Comparison of ENCODE assay signal across 8 cellular contexts in genomic region chr12:57603758-57604453, GRCh38. TPM values are rescaled to one million over a fixed set of nuclear protein-coding genes. Genes with fewer than 3 reads are reported as not detected.
DNase-seq lines count a peak whose midpoint lies in the region; ATAC-seq and TF ChIP-seq lines count a peak whose summit lies in the region.

No MANE protein-coding gene starts in this region.

- H3K4me3 ChIP-seq in fibroblast of pulmonary artery (replicated peaks; ENCODE audit: low read depth, low read length) (peak overlapping the region; percentile 69), neural cell (ENCODE audit: low read length) (peak overlapping the region; percentile 74)

- H3K4me1 Mint-ChIP-seq in T-helper 17 cell, result peaks cover 25% of the 10 kb centered on the region

- H3K36me3 Mint-ChIP-seq in T-helper 17 cell (ENCODE audit: low read depth), result peaks cover 14% of the 10 kb centered on the region

- no peaks in the 10 kb centered on the region for H4K20me1 ChIP-seq in neural cell (ENCODE audit: insufficient read depth)

- H3K79me2 ChIP-seq in neural cell (replicated peaks; ENCODE audit: insufficient read depth, low read length), result peaks cover 19% of the 10 kb centered on the region

- peak overlapping the region; percentile 88 for H3K27ac Mint-ChIP-seq in T-helper 17 cell

- peak overlapping the region; percentile 82 for H3K4me3 Mint-ChIP-seq in T-helper 17 cell

- no peaks in the 10 kb centered on the region for H3K36me3 ChIP-seq in neural cell (ENCODE audit: insufficient read depth, low read length)

- no peak for TF ChIP-seq CTCF in fibroblast of pulmonary artery (IDR thresholded peaks at IDR 0.05; ENCODE audit: low read length, missing control alignments)
- TF ChIP-seq CTCF in neural cell (IDR thresholded peaks at IDR 0.05; ENCODE audit: poor library complexity, severe bottlenecking), result no peak

- no peaks in the 10 kb centered on the region for H3K27me3 Mint-ChIP-seq in T-helper 17 cell

- H3F3A ChIP-seq in neural cell (ENCODE audit: insufficient read depth, low read length, poor library complexity, severe bottlenecking), result no peaks in the 10 kb centered on the region

- no peak for ATAC-seq in T-helper 17 cell

- peak overlapping the region; percentile 90 for H3K9ac ChIP-seq in neural cell (ENCODE audit: low read length)

- TF ChIP-seq EP300 in neural cell (conservative IDR thresholded peaks at IDR 0.05; ENCODE audit: poor library complexity, severe bottlenecking), result no peak

- H3K27ac ChIP-seq in neural cell (ENCODE audit: low read length), result peak overlapping the region; percentile 78

- DNase-seq in NCI-H526 (lab: John Stamatoyannopoulos, UW), result peak; percentile 5 to 19
- no peak for DNase-seq in NCI-H526 treated with DMSO at 0.1 percent for 48 hours (lab: John Stamatoyannopoulos, UW)
- no peak for DNase-seq in T-helper 17 cell
- peak; percentile 50 for DNase-seq in fibroblast of pulmonary artery (ENCODE audit: low read depth)
- DNase-seq in NCI-H345 (lab: John Stamatoyannopoulos, UW), result no peak
- DNase-seq in NOMO-1 (lab: John Stamatoyannopoulos, UW; ENCODE audit: unreplicated experiment in 2 of 2), result no peak
- no peak for DNase-seq in activated CD4-positive, alpha-beta T cell treated with anti-CD3 and anti-CD28 coated beads for 1 hour

- peak overlapping the region; percentile 84 for H2AFZ ChIP-seq in neural cell (ENCODE audit: low read depth, low read length)

- no peak for TF ChIP-seq RAD21 in neural cell (conservative IDR thresholded peaks at IDR 0.05)

- H3K9me2 ChIP-seq in neural cell (ENCODE audit: insufficient read depth, low read length), result no peaks in the 10 kb centered on the region

- no peaks in the 10 kb centered on the region for H3K9me3 ChIP-seq in T-helper 17 cell (ENCODE audit: control insufficient read depth, low read length, poor library complexity, severe bottlenecking)
- no peaks in the 10 kb centered on the region for H3K9me3 ChIP-seq in neural cell (ENCODE audit: low read length)

- H3K4me2 ChIP-seq in neural cell (ENCODE audit: low read length), result peak overlapping the region; percentile 94

- no peaks in the 10 kb centered on the region for H3K27me3 ChIP-seq in neural cell (ENCODE audit: insufficient read depth, low read depth, low read length)

TF ChIP-seq in neural cell, 6 proteins besides CTCF, POLR2A, EP300 and RAD21:
- no peak for TF ChIP-seq SMC3 (conservative IDR thresholded peaks at IDR 0.05; ENCODE audit: poor library complexity)

RNA-seq across cellular contexts. Expression of gene DTX3, which starts 0.7 kb away (rescaled TPM):
- total RNA-seq in T-helper 17 cell, result 10 to 100 TPM; 24.4 to 32.8 TPM
- 141 and 163 TPM in 2 replicates for polyA plus RNA-seq in neural cell
- polyA minus RNA-seq in neural cell, result 68.3 and 78.4 TPM in 2 replicates

RNA-seq across cellular contexts. Expression of gene ARHGEF25, which starts 7.3 kb away (rescaled TPM):
- 1 to 10 TPM in 1 of 2 donors, under 1 TPM in 1; 0.37 to 1.2 TPM for total RNA-seq in T-helper 17 cell
- polyA plus RNA-seq in neural cell, result 12.9 and 18.8 TPM in 2 replicates
- polyA minus RNA-seq in neural cell, result 6.6 and 6.7 TPM in 2 replicates

RNA-seq across cellular contexts. Expression of gene PIP4K2C, which starts 12.9 kb away (rescaled TPM):
- total RNA-seq in T-helper 17 cell, result 10 to 100 TPM; 28.9 to 32.2 TPM
- 22.1 and 31.0 TPM in 2 replicates for polyA plus RNA-seq in neural cell
- 13.1 and 21.6 TPM in 2 replicates for polyA minus RNA-seq in neural cell

RNA-seq across cellular contexts. Expression of gene B4GALNT1, which starts 29.1 kb away (rescaled TPM):
- total RNA-seq in T-helper 17 cell, result not detected
- 99.9 and 152 TPM in 2 replicates for polyA plus RNA-seq in neural cell
- polyA minus RNA-seq in neural cell, result 113 and 119 TPM in 2 replicates

RNA-seq across cellular contexts. Expression of gene KIF5A, which starts 54.1 kb away (rescaled TPM):
- under 1 TPM; 0.35 to 0.63 TPM for total RNA-seq in T-helper 17 cell
- 58.8 and 67.5 TPM in 2 replicates for polyA plus RNA-seq in neural cell
- 80.1 and 98.9 TPM in 2 replicates for polyA minus RNA-seq in neural cell

Comparison
In these comparisons a context has a peak if more than half of its experiments do, and no peak if none do; other contexts are left out.
1. DNase-seq: peak in NCI-H526 (2 of 2) and fibroblast of pulmonary artery (single experiment); none in NCI-H526 treated with DMSO at 0.1 percent for 48 hours (single experiment), T-helper 17 cell (0 of 3), NCI-H345 (single experiment), NOMO-1 (0 of 2) and activated CD4-positive, alpha-beta T cell treated with anti-CD3 and anti-CD28 coated beads for 1 hour (single experiment).